Comparison of ENCODE assay signal across 10 cellular contexts in the genomic region with DNA sequence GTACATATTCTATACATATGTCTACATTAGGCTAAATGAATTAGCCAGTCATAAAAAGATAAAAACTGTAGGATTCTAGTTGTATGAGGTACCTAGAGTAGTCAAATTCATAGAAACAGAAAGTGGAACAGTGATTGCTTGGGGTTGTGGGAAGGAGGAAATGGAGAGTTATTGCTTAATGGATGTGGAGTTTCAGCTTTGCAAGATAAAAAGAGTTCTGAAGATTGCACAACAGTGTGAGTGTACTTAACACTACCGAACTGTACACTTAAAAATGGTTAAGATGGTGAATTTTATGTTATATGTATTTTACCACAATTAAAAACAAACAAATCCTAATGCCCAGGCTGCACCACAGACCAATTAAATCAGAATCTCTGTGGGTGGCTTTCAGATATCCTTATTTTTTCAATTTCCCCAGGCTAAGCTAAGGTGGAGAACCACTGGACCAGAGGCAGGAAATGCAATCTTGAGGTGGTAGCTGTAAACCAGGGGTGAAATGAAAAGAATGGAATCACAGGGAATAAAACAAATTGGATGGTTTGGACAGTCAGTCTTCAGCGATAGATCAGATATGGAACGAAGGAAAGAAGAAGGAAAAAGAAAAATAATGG.
DNase-seq lines count a peak whose midpoint lies in the region; ATAC-seq and TF ChIP-seq lines count a peak whose summit lies in the region.
"Had no signal": no experiment of that assay in that cellular context is flagged by ENCODE, and none has a peak within 500 bp of the region (broad histone marks: within the 10 kb centered on the region; RNA-seq: fewer than 3 reads in every experiment).

No MANE protein-coding gene starts in this region.

- H3K14ac ChIP-seq in IMR-90 (replicated peaks; ENCODE audit: low read depth, low read length) = no peak overlapping the region

- no peak overlapping the region for H4K5ac ChIP-seq in IMR-90 (ENCODE audit: low read depth, low read length)

- no peak overlapping the region for H2BK15ac ChIP-seq in IMR-90 (ENCODE audit: low read depth, low read length)

- POLR2A ChIA-PET in IMR-90 (lab: Charles Lee; ENCODE audit: unreplicated experiment) = no interaction called here

- H3K9ac ChIP-seq in IMR-90 (ENCODE audit: low read depth, low read length) = no peak overlapping the region

- ATAC-seq in IMR-90 (ENCODE audit: low read depth) (peak; percentile 68; the same call in 1 of the 2 replicates), lung (ENCODE audit: insufficient read depth, low FRiP score) (peak; percentile 34), GM18517 (IDR thresholded peaks at IDR 0.05; ENCODE audit: unreplicated experiment) (no peak)
- ATAC-seq in activated naive CD8-positive, alpha-beta T cell treated with anti-CD3 and anti-CD28 coated beads, Interleukin-2, amount 50 U/mL, for 24 hours = peak; percentile 33

- no peak overlapping the region for H2AK5ac ChIP-seq in IMR-90 (ENCODE audit: low read depth, low read length)

- H3K4me1 ChIP-seq in IMR-90 (ENCODE audit: control insufficient read depth, insufficient read depth, low read length) = peaks cover 6% of the 10 kb centered on the region
- H3K4me1 ChIP-seq in lung (ENCODE audit: control insufficient read depth in 2 of 2, insufficient read depth in 2 of 2, low read length in 2 of 2) = no peaks in the 10 kb centered on the region

- H2AK9ac ChIP-seq in IMR-90 (replicated peaks; ENCODE audit: low read depth, low read length, poor library complexity) = no peak overlapping the region

- no peak for TF ChIP-seq RAD21 in IMR-90 (IDR thresholded peaks at IDR 0.05; ENCODE audit: low read length)

- H3K4me3 ChIP-seq in IMR-90 (ENCODE audit: insufficient read depth, low read depth, low read length) = no peak overlapping the region
- no peak overlapping the region for H3K4me3 ChIP-seq in lung

- H3K9me1 ChIP-seq in IMR-90 (ENCODE audit: insufficient read depth, low read length) = no peaks in the 10 kb centered on the region

- TF ChIP-seq POLR2A in IMR-90 (IDR thresholded peaks at IDR 0.05; ENCODE audit: low read depth, low read length) = no peak

- no peak overlapping the region for H3K27ac ChIP-seq in IMR-90 (ENCODE audit: insufficient read depth, low read length)
- H3K27ac ChIP-seq in lung (ENCODE audit: low read depth in 1 of 2, low read length in 1 of 2) = no peak overlapping the region

- CTCF ChIA-PET in IMR-90 (lab: Yijun Ruan, JAX) = interaction anchor here (0.5 kb wide), 1 partner anchor 114 kb away, joined by 3 read pairs; no protein-coding TSS in a partner anchor

- no peak overlapping the region for H2BK5ac ChIP-seq in IMR-90 (ENCODE audit: low read depth, low read length, poor library complexity, severe bottlenecking)

- TF ChIP-seq CTCF in IMR-90 (conservative IDR thresholded peaks at IDR 0.05; ENCODE audit: low read depth, low read length) = no peak
- no peak for TF ChIP-seq CTCF in lung (IDR thresholded peaks at IDR 0.05; ENCODE audit: control extremely low read depth, extremely low read depth)

- in situ Hi-C loops in IMR-90 (cut with MboI; ENCODE audit: low sequenced_read_pairs) = no loop called here

- H3K23ac ChIP-seq in IMR-90 (ENCODE audit: low read depth, low read length) = no peak overlapping the region

- dilution Hi-C loops in IMR-90 (cut with HindIII; ENCODE audit: low sequenced_read_pairs, unreplicated experiment) = no loop called here

- H3K79me1 ChIP-seq in IMR-90 (ENCODE audit: low read depth in 1 of 2, low read length in 2 of 2) = no peaks in the 10 kb centered on the region

- no peak overlapping the region for H3K4me2 ChIP-seq in IMR-90 (ENCODE audit: low read depth, low read length)

- H3K27me3 ChIP-seq in IMR-90 (ENCODE audit: control insufficient read depth, insufficient read depth, low read length) = no peaks in the 10 kb centered on the region; the same call in 1 of the 2 replicates
- no peaks in the 10 kb centered on the region for H3K27me3 ChIP-seq in lung (ENCODE audit: control insufficient read depth, insufficient read depth)

- H3K4me1 Mint-ChIP-seq in activated naive CD8-positive, alpha-beta T cell treated with anti-CD3 and anti-CD28 coated beads, Interleukin-2, amount 50 U/mL, for 24 hours = peaks cover 60% of the 10 kb centered on the region

- H3K36me3 Mint-ChIP-seq in activated naive CD8-positive, alpha-beta T cell treated with anti-CD3 and anti-CD28 coated beads, Interleukin-2, amount 50 U/mL, for 24 hours (ENCODE audit: low read depth) = peaks cover 6% of the 10 kb centered on the region

- H3K36me3 ChIP-seq in IMR-90 (ENCODE audit: control insufficient read depth, insufficient read depth, low read length) = no peaks in the 10 kb centered on the region
- no peaks in the 10 kb centered on the region for H3K36me3 ChIP-seq in lung (ENCODE audit: control insufficient read depth in 2 of 2, insufficient read depth in 2 of 2, low read length in 2 of 2)

- H3K18ac ChIP-seq in IMR-90 (ENCODE audit: low read depth, low read length) = no peak overlapping the region

- peaks cover 9% of the 10 kb centered on the region for H3K9me3 Mint-ChIP-seq in activated naive CD8-positive, alpha-beta T cell treated with anti-CD3 and anti-CD28 coated beads, Interleukin-2, amount 50 U/mL, for 24 hours

- DNase-seq in CD1c-positive myeloid dendritic cell (ENCODE audit: extremely low spot score) = peak; percentile 90
- DNase-seq in IMR-90 = peak; percentile 53
- no peak for DNase-seq in activated naive CD8-positive, alpha-beta T cell treated with anti-CD3 and anti-CD28 coated beads, Interleukin-2, amount 50 U/mL, for 24 hours
- DNase-seq in lung (ENCODE audit: low spot score) = no peak
- DNase-seq in NCI-H526 treated with DMSO at 0.1 percent for 48 hours (lab: John Stamatoyannopoulos, UW) = no peak
- DNase-seq in SW480 (ENCODE audit: low spot score) = no peak
- no peak for DNase-seq in NCI-H1694 (lab: John Stamatoyannopoulos, UW)
- DNase-seq: NCI-H1694 treated with DMSO at 0.1 percent for 48 hours; stimulated activated CD4-positive, alpha-beta T cell treated with anti-CD3 and anti-CD28 coated beads, Interleukin-4, amount 100 ng/mL, for 24 hours had no signal

- no peak overlapping the region for H4K91ac ChIP-seq in IMR-90 (ENCODE audit: insufficient read depth, low read depth, low read length)

- no peak overlapping the region for H3K4me3 Mint-ChIP-seq in activated naive CD8-positive, alpha-beta T cell treated with anti-CD3 and anti-CD28 coated beads, Interleukin-2, amount 50 U/mL, for 24 hours

- H3K27ac Mint-ChIP-seq in activated naive CD8-positive, alpha-beta T cell treated with anti-CD3 and anti-CD28 coated beads, Interleukin-2, amount 50 U/mL, for 24 hours = peak overlapping the region; percentile 39

- no peaks in the 10 kb centered on the region for H4K20me1 ChIP-seq in IMR-90 (ENCODE audit: insufficient read depth, low read length)

- no peak overlapping the region for H2BK20ac ChIP-seq in IMR-90 (ENCODE audit: low read depth, low read length)

- no peak overlapping the region for H3K56ac ChIP-seq in IMR-90 (ENCODE audit: extremely low read depth, insufficient read depth, low read length)

- 0 out of 4 replicates have a peak overlapping the region, but pooled peaks of 1 of the 2 experiments have one; percentile 27 for H4K8ac ChIP-seq in IMR-90 (ENCODE audit: low read depth in 2 of 2, low read length in 2 of 2)

- H3K9me3 ChIP-seq in IMR-90 (ENCODE audit: control insufficient read depth, insufficient read depth, low read length) (no peaks in the 10 kb centered on the region), lung (ENCODE audit: control insufficient read depth in 2 of 2, insufficient read depth in 1 of 2, low read length in 1 of 2) (no peaks in the 10 kb centered on the region)

- peaks cover 7% of the 10 kb centered on the region for H3K27me3 Mint-ChIP-seq in activated naive CD8-positive, alpha-beta T cell treated with anti-CD3 and anti-CD28 coated beads, Interleukin-2, amount 50 U/mL, for 24 hours

- BruUV-seq in IMR-90 (replicated peaks; lab: Mats Ljungman, UMichigan) = no TSS peak

- no peak overlapping the region for H3K4ac ChIP-seq in IMR-90 (ENCODE audit: low read depth, low read length)

- H2AFZ ChIP-seq in IMR-90 (replicated peaks; ENCODE audit: low read length, poor library complexity) = no peak overlapping the region

- intact Hi-C loops in IMR-90 (cut with micrococcal nuclease) = no loop called here

- no peak overlapping the region for H2BK120ac ChIP-seq in IMR-90 (ENCODE audit: low read depth, low read length)

- no CpG with 5 or more reads among the region's 3 CpGs for WGBS in IMR-90 (ENCODE audit: extremely low coverage in 2 of 2, insufficient read length in 1 of 2), 2 experiments
- 61 to 71% methylated on average over 3 of the region's 3 CpGs for WGBS in lung, 2 donors

TF ChIP-seq in IMR-90, 13 proteins besides CTCF, POLR2A, EP300 and RAD21:
- TF ChIP-seq SMC3 (IDR thresholded peaks at IDR 0.05; ENCODE audit: low read depth, low read length) = no peak
- TF ChIP-seq FOS (IDR thresholded peaks at IDR 0.05; ENCODE audit: low read depth, low read length) = no peak
- peak; percentile 84 for TF ChIP-seq CEBPB (IDR thresholded peaks at IDR 0.05; ENCODE audit: low read depth, low read length)

Comparison
In these comparisons a context has a peak if more than half of its experiments do, and no peak if none do; other contexts are left out.
1. DNase-seq: peak in CD1c-positive myeloid dendritic cell (single experiment) and IMR-90 (single experiment); none in activated naive CD8-positive, alpha-beta T cell treated with anti-CD3 and anti-CD28 coated beads, Interleukin-2, amount 50 U/mL, for 24 hours (single experiment), lung (single experiment), NCI-H526 treated with DMSO at 0.1 percent for 48 hours (single experiment), SW480 (single experiment) and NCI-H1694 (single experiment).